In the genomic region with DNA sequence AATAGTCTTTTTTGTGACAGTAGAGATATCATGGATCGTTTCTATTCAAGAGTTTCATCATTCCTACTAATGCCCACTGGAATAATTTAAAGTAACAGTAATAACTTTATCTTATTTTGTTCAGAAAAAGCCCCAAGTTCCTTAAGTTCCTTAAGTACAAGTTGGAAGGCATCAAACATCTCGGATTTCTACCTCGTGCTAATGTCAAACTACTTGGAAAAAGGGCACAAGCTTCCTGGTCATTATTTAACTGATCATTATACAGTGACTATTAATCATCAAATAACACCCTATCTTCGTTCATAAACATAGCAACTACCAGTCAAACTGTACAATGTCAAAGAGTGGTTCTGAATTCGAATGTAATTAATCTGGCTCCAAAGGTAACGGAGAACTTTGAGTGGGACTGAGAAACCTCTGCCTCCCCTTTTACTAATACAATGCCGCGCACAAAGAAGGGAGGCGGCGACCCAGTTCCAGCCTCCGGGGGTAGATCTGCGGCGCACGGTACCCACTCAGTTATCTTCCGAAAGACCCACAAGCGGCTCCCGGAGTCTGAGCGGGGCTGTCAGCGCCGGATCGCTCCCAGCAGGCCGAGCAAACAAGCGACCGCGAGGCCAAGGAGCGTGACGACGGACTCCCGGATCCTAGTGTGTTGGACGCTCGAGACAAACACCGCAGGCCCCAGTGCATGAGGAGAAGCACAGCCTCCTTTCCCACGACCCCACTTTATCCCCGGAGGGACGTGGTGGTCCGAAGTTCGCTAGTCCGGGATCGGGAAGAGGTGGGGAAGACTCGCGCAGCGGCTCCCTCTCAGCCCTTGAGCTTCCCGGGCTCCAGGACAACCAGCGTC, we compare ENCODE assay signal across 8 cellular contexts. TPM values are rescaled to one million over a fixed set of nuclear protein-coding genes. Genes with fewer than 3 reads are reported as not detected.
DNase-seq lines count a peak whose midpoint lies in the region; ATAC-seq, FAIRE-seq and TF ChIP-seq lines count a peak whose summit lies in the region.

No MANE protein-coding gene starts in this region.

- WGBS in spleen, 5 donors, result 1 to 2% (median 1%) methylated on average over 27 to 44 of the region's 44 CpGs

- H3F3A ChIP-seq in DOHH2 (ENCODE audit: control insufficient read depth, insufficient read depth), result no peaks in the 10 kb centered on the region

- H3K27me3 ChIP-seq in DOHH2 (ENCODE audit: control insufficient read depth, low read length), result no peaks in the 10 kb centered on the region
- H3K27me3 ChIP-seq in keratinocyte (ENCODE audit: control insufficient read depth, extremely low read depth, insufficient read depth, low read length), result no peaks in the 10 kb centered on the region
- no peaks in the 10 kb centered on the region for H3K27me3 ChIP-seq in spleen (replicated peaks in 1 of 7)

- no peak for DNase-seq in Jurkat, Clone E6-1 (ENCODE audit: low read depth, low spot score)
- DNase-seq in T-helper 9 cell (peak; percentile 16), T47D (ENCODE audit: low read depth in 1 of 2, low spot score in 1 of 2) (peak; percentile 4 to 37), keratinocyte (ENCODE audit: low read depth, low spot score) (no peak), spleen (no peak), DMS79 (lab: John Stamatoyannopoulos, UW) (no peak)

- no peak for TF ChIP-seq CTCF in DOHH2 (IDR thresholded peaks at IDR 0.05; ENCODE audit: low read depth, low read length, poor library complexity, severe bottlenecking)
- TF ChIP-seq CTCF in keratinocyte (optimal IDR thresholded peaks at IDR 0.05 in 1 of 3, IDR thresholded peaks at IDR 0.05 in 1 of 3, conservative IDR thresholded peaks at IDR 0.05 in 1 of 3; ENCODE audit: extremely low read depth in 1 of 3, insufficient read depth in 2 of 3, low read length in 3 of 3), result no peak
- TF ChIP-seq CTCF in spleen (IDR thresholded peaks at IDR 0.05 in 8 of 11, conservative IDR thresholded peaks at IDR 0.05 in 3 of 11), result no peak

- peak overlapping the region; percentile 96 for H3K4me2 ChIP-seq in DOHH2 (ENCODE audit: low read length)
- peak overlapping the region; percentile 93 for H3K4me2 ChIP-seq in keratinocyte (ENCODE audit: control insufficient read depth, extremely low read depth, insufficient read depth, low read depth, low read length)

- peaks cover 15% of the 10 kb centered on the region for H4K20me1 ChIP-seq in DOHH2 (ENCODE audit: control insufficient read depth, insufficient read depth, low read depth, low read length)
- no peaks in the 10 kb centered on the region for H4K20me1 ChIP-seq in keratinocyte (ENCODE audit: control insufficient read depth, extremely low read depth, insufficient read depth, low read length)

- H3K27ac ChIP-seq in DOHH2 (ENCODE audit: low read depth, low read length), result peak overlapping the region; percentile 45
- peak overlapping the region; percentile 65 for H3K27ac ChIP-seq in keratinocyte (ENCODE audit: control insufficient read depth, insufficient read depth, low read length)
- H3K27ac ChIP-seq in spleen, result peak overlapping the region; percentile 81 to 90 (median 88)

- H3K9me1 ChIP-seq in keratinocyte (ENCODE audit: control insufficient read depth, extremely low read depth, insufficient read depth, low read length), result no peaks in the 10 kb centered on the region

- TF ChIP-seq POLR2A in spleen (IDR thresholded peaks at IDR 0.05), result no peak

- in situ Hi-C loops in T47D (cut with HindIII; ENCODE audit: low pct_unique_long_range_greater_than_20kb, low sequenced_read_pairs), result no loop called here

- H3K9me2 ChIP-seq in DOHH2 (replicated peaks; ENCODE audit: control insufficient read depth, low read length), result no peaks in the 10 kb centered on the region

- H2AFZ ChIP-seq in keratinocyte (ENCODE audit: control insufficient read depth, low read length), result peak overlapping the region; percentile 97

- intact Hi-C loops in spleen (cut with DNase I; ENCODE audit: low total_unique reads), result no loop called here

- H3K79me2 ChIP-seq in DOHH2 (ENCODE audit: control insufficient read depth, low read length), result peaks cover 62% of the 10 kb centered on the region
- H3K79me2 ChIP-seq in keratinocyte (ENCODE audit: control insufficient read depth, insufficient read depth, low read length), result peaks cover 56% of the 10 kb centered on the region

- H3K9me3 ChIP-seq in DOHH2 (ENCODE audit: control insufficient read depth, insufficient read depth, low read length), result no peaks in the 10 kb centered on the region
- H3K9me3 ChIP-seq in keratinocyte (ENCODE audit: control insufficient read depth, low read depth, low read length), result no peaks in the 10 kb centered on the region
- no peaks in the 10 kb centered on the region for H3K9me3 ChIP-seq in spleen

- no peak for FAIRE-seq in keratinocyte (lab: Jason Lieb, UNC)

- H3K4me1 ChIP-seq in DOHH2 (ENCODE audit: control insufficient read depth, low read length), result peaks cover 48% of the 10 kb centered on the region
- peaks cover 14% of the 10 kb centered on the region for H3K4me1 ChIP-seq in keratinocyte (ENCODE audit: control insufficient read depth, extremely low read depth, insufficient read depth, low read length)
- peaks cover 16 to 61% (median 35%) of the 10 kb centered on the region in 6 donors for H3K4me1 ChIP-seq in spleen

- H3K4me3 ChIP-seq in DOHH2 (ENCODE audit: low read length) (peak overlapping the region; percentile 92), keratinocyte (ENCODE audit: control insufficient read depth in 2 of 3, extremely low read depth in 1 of 3, insufficient read depth in 2 of 3, low read depth in 1 of 3, low read length in 3 of 3) (peak overlapping the region; percentile 66 to 74 (median 71)), spleen (peak overlapping the region; percentile 66 to 88 (median 78))
- H3K4me3 ChIP-seq in Jurkat, Clone E6-1 (ENCODE audit: low read length), result peak overlapping the region; percentile 89

- dilution Hi-C loops in keratinocyte (cut with MboI; ENCODE audit: extremely low pct_ligation_motif_present, low sequenced_read_pairs), result no loop called here

- peak; percentile 28 for ATAC-seq in GM21619 (IDR thresholded peaks at IDR 0.05; ENCODE audit: unreplicated experiment)

- H3K36me3 ChIP-seq in DOHH2 (ENCODE audit: control insufficient read depth, low read length), result peaks cover 26% of the 10 kb centered on the region
- no peaks in the 10 kb centered on the region for H3K36me3 ChIP-seq in keratinocyte (ENCODE audit: control insufficient read depth in 2 of 2, extremely low read depth in 1 of 2, insufficient read depth in 2 of 2, low read length in 2 of 2)
- H3K36me3 ChIP-seq in spleen, result no peaks in the 10 kb centered on the region

- H3K9ac ChIP-seq in keratinocyte (ENCODE audit: control insufficient read depth, extremely low read depth, insufficient read depth, low read length), result peak overlapping the region; percentile 92

RNA-seq across cellular contexts. Expression of a gene that starts 0.7 kb away (rescaled TPM):
- polyA plus RNA-seq in Jurkat, Clone E6-1 (2012; ENCODE audit: insufficient read depth, insufficient read length), result 9.7 TPM
- 5.2 to 9.4 TPM (median 6.1 TPM) in 3 replicates for polyA plus RNA-seq in keratinocyte
- 5.4 TPM for polyA plus RNA-seq in keratinocyte (2011; ENCODE audit: low read depth)
- 2.2 and 4.6 TPM in 2 replicates for polyA plus RNA-seq in keratinocyte (2011; cell fraction: cytosol; rRNA removed)
- 10.9 and 15.9 TPM in 2 replicates for polyA plus RNA-seq in keratinocyte (2011; cell fraction: nucleus; rRNA removed)
- 3.0 and 4.0 TPM in 2 replicates for polyA plus RNA-seq in keratinocyte (2012; ENCODE audit: low replicate concordance)
- polyA minus RNA-seq in keratinocyte, result 5.3 to 38.0 TPM (median 16.2 TPM) in 3 replicates
- 11.9 TPM for polyA minus RNA-seq in keratinocyte (2011; cell fraction: cytosol; rRNA and poly(A)+ RNA removed)
- polyA minus RNA-seq in keratinocyte (2011; cell fraction: nucleus; rRNA and poly(A)+ RNA removed), result 22.2 and 42.0 TPM in 2 replicates
- 10 to 100 TPM; 24.7 to 58.7 (median 32.7) TPM for total RNA-seq in spleen
- 1 to 10 TPM; 3.3 to 3.7 (median 3.7) TPM for polyA plus RNA-seq in spleen

Comparison
In these comparisons a context has a peak if more than half of its experiments do, and no peak if none do; other contexts are left out.
1. DNase-seq: peak in T-helper 9 cell (single experiment) and T47D (2 of 2); none in Jurkat, Clone E6-1 (single experiment), keratinocyte (single experiment), spleen (single experiment) and DMS79 (single experiment).
2. Peak in every context shown above with its lines, with median percentiles within 50 percentile points of each other: H3K27ac ChIP-seq and H3K4me3 ChIP-seq.